21 cellular contexts compared by ENCODE assay signal in genomic region chr20:45958593-45958992, GRCh38. TPM values are rescaled to one million over a fixed set of nuclear protein-coding genes. Genes with fewer than 3 reads are reported as not detected.
DNase-seq lines count a peak whose midpoint lies in the region; ATAC-seq and TF ChIP-seq lines count a peak whose summit lies in the region.
"Had no signal": no experiment of that assay in that cellular context is flagged by ENCODE, and none has a peak within 500 bp of the region (broad histone marks: within the 10 kb centered on the region; RNA-seq: fewer than 3 reads in every experiment).

No MANE protein-coding gene starts in this region.

- DNase-seq in left ventricle myocardium superior (peak; percentile 5), left cardiac atrium (no peak), WTC11 (ENCODE audit: low spot score) (no peak), mesenteric fat pad (ENCODE audit: low spot score) (peak; percentile 28), upper lobe of right lung (peak; percentile 5), psoas muscle (no peak)
- DNase-seq: CD4-positive, alpha-beta memory T cell; DMS153; GF-D8; GM23248; HCEC 1CT; KBM-7; NCI-H1694 treated with DMSO at 0.1 percent for 48 hours; NCI-H2107; NCI-H510A treated with DMSO at 0.1 percent for 48 hours; NCI-H774; SIG-M5 had no signal

- H3K27me3 ChIP-seq in upper lobe of right lung (no peaks in the 10 kb centered on the region), psoas muscle (ENCODE audit: insufficient read depth in 3 of 3, low read length in 2 of 3) (no peaks in the 10 kb centered on the region)

- ATAC-seq in left ventricle myocardium superior = no peak
- no peak for ATAC-seq in left cardiac atrium
- ATAC-seq in WTC11 = no peak
- no peak for ATAC-seq in upper lobe of right lung
- ATAC-seq in esophagus mucosa = no peak
- no peak for ATAC-seq in psoas muscle
- ATAC-seq: A549 had no signal

- CTCF ChIA-PET in WTC11 (lab: Charles Lee) = interaction anchor here (0.7 to 3.0 kb wide), 2 partner anchors 11 to 405 kb away, joined by 3 to 14 read pairs; no protein-coding TSS in a partner anchor

- H3K4me1 Mint-ChIP-seq in WTC11 = no peaks in the 10 kb centered on the region

- no peak overlapping the region for H3K27ac Mint-ChIP-seq in WTC11

- no peak overlapping the region for H3K4me3 Mint-ChIP-seq in WTC11
- H3K4me3 Mint-ChIP-seq: CD4-positive, alpha-beta memory T cell had no signal

- no peaks in the 10 kb centered on the region for H3K9me3 ChIP-seq in upper lobe of right lung
- no peaks in the 10 kb centered on the region for H3K9me3 ChIP-seq in psoas muscle

- H3K4me3 ChIP-seq in upper lobe of right lung (no peak overlapping the region), psoas muscle (no peak overlapping the region)
- H3K4me3 ChIP-seq: A549, GM23248 had no signal

- POLR2A ChIA-PET in WTC11 (lab: Charles Lee) = no interaction called here

- peaks cover 37% of the 10 kb centered on the region for H3K36me3 Mint-ChIP-seq in WTC11

- peaks cover 90% of the 10 kb centered on the region for H3K36me3 ChIP-seq in upper lobe of right lung
- H3K36me3 ChIP-seq in psoas muscle (ENCODE audit: insufficient read depth in 1 of 2, low read depth in 1 of 2) = peaks cover 20 to 90% of the 10 kb centered on the region in 2 donors

- TF ChIP-seq CTCF in WTC11 (IDR thresholded peaks at IDR 0.05) (no peak), upper lobe of right lung (IDR thresholded peaks at IDR 0.05) (no peak), psoas muscle (IDR thresholded peaks at IDR 0.05) (no peak)

- no peaks in the 10 kb centered on the region for H3K27me3 Mint-ChIP-seq in WTC11 (ENCODE audit: low read depth)
- H3K27me3 Mint-ChIP-seq: CD4-positive, alpha-beta memory T cell had no signal

- intact Hi-C loops in left ventricle myocardium superior (cut with micrococcal nuclease) (no loop called here), left cardiac atrium (cut with DNase I) (loop anchor here in 1 of 2 donors (10.0 kb wide), 1 partner anchor 134 kb away; the partner anchor contains the start of gene TNNC2), upper lobe of right lung (cut with DNase I) (no loop called here), psoas muscle (cut with DNase I) (loop anchor here in 1 of 2 donors (5.0 kb wide), 1 partner anchor 136 kb away; no protein-coding TSS in a partner anchor)

- 96 to 98% (median 98%) methylated on average over 4 of the region's 4 CpGs for WGBS in psoas muscle, 3 donors

- H3K4me1 ChIP-seq in upper lobe of right lung (no peaks in the 10 kb centered on the region), psoas muscle (no peaks in the 10 kb centered on the region)
- H3K4me1 ChIP-seq: A549 had no signal

- no peaks in the 10 kb centered on the region for H3K9me3 Mint-ChIP-seq in WTC11
- H3K9me3 Mint-ChIP-seq: CD4-positive, alpha-beta memory T cell had no signal

- H3K27ac ChIP-seq in upper lobe of right lung = no peak overlapping the region
- no peak overlapping the region for H3K27ac ChIP-seq in psoas muscle
- H3K27ac ChIP-seq: A549, GM23248 had no signal

TF ChIP-seq in WTC11, 78 proteins besides CTCF, POLR2A, EP300 and RAD21:
- TF ChIP-seq EMX1 (CRISPR knock-in tag; IDR thresholded peaks at IDR 0.05) = no peak
- no peak for TF ChIP-seq FOXP1 (CRISPR knock-in tag; IDR thresholded peaks at IDR 0.05; ENCODE audit: borderline replicate concordance)
- TF ChIP-seq NFATC4 (CRISPR knock-in tag; IDR thresholded peaks at IDR 0.05) = no peak
- 0 out of 2 replicates have a peak, but pooled peaks have one; percentile 16 for TF ChIP-seq GTF2I (CRISPR knock-in tag; conservative IDR thresholded peaks at IDR 0.05)
- no peak for TF ChIP-seq CREB1 (CRISPR knock-in tag; IDR thresholded peaks at IDR 0.05)

RNA-seq across cellular contexts. Expression of gene ZNF335, which starts 13.4 kb away (rescaled TPM):
- total RNA-seq in left ventricle myocardium superior = 10.0 TPM
- total RNA-seq in left cardiac atrium = 1 to 10 TPM; 9.1 to 9.8 TPM
- total RNA-seq in WTC11 (2021) = 16.3 to 20.0 TPM (median 16.4 TPM) in 3 replicates
- total RNA-seq in mesenteric fat pad = 17.1 TPM
- 19.1 TPM for total RNA-seq in upper lobe of right lung
- 9.6 TPM for total RNA-seq in esophagus mucosa
- total RNA-seq in psoas muscle = 10 to 100 TPM; 10.2 to 11.5 (median 10.9) TPM
- polyA plus RNA-seq in psoas muscle = 1 to 10 TPM; 6.9 to 9.0 (median 7.2) TPM

RNA-seq across cellular contexts. Expression of gene PCIF1, which starts 24.1 kb away (rescaled TPM):
- total RNA-seq in left ventricle myocardium superior (26.2 TPM), left cardiac atrium (10 to 100 TPM; 23.1 to 27.6 TPM), WTC11 (2021) (37.7 to 42.2 TPM (median 39.4 TPM) in 3 replicates), mesenteric fat pad (27.1 TPM), upper lobe of right lung (43.1 TPM), esophagus mucosa (19.0 TPM), psoas muscle (10 to 100 TPM; 24.7 to 46.7 (median 32.0) TPM)
- 10 to 100 TPM; 26.0 to 41.3 (median 29.7) TPM for polyA plus RNA-seq in psoas muscle

RNA-seq across cellular contexts. Expression of gene PLTP, which starts 46.6 kb away (rescaled TPM):
- total RNA-seq in left ventricle myocardium superior = 97.7 TPM
- total RNA-seq in left cardiac atrium = 100 to 1,000 TPM in 1 of 2 donors, 10 to 100 TPM in 1; 86.4 to 397 TPM
- total RNA-seq in WTC11 (2021) = 109 to 135 TPM (median 133 TPM) in 3 replicates
- 373 TPM for total RNA-seq in mesenteric fat pad
- 65.9 TPM for total RNA-seq in upper lobe of right lung
- 46.7 TPM for total RNA-seq in esophagus mucosa
- total RNA-seq in psoas muscle = 10 to 100 TPM; 19.0 to 38.0 (median 33.9) TPM
- 10 to 100 TPM in 2 of 3 donors, 1 to 10 TPM in 1; 7.9 to 14.4 (median 13.1) TPM for polyA plus RNA-seq in psoas muscle

RNA-seq across cellular contexts. Expression of gene MMP9, which starts 50.1 kb away (rescaled TPM):
- 0.64 TPM for total RNA-seq in left ventricle myocardium superior
- 1 to 10 TPM; 1.1 to 1.4 TPM for total RNA-seq in left cardiac atrium
- total RNA-seq in WTC11 (2021) = 5.8 to 7.1 TPM (median 5.8 TPM) in 3 replicates
- 18.3 TPM for total RNA-seq in mesenteric fat pad
- total RNA-seq in upper lobe of right lung = 5.5 TPM
- 3.3 TPM for total RNA-seq in esophagus mucosa
- 1 to 10 TPM in 1 of 4 donors, under 1 TPM in 3; 0.30 to 1.2 (median 0.53) TPM for total RNA-seq in psoas muscle
- polyA plus RNA-seq in psoas muscle = under 1 TPM; 0.07 to 0.20 (median 0.19) TPM
- total RNA-seq: GM23248, OCI-LY7 had no signal
- polyA plus RNA-seq: BJ; CD4-positive, alpha-beta memory T cell had no signal

Comparison
In these comparisons a context has a peak if more than half of its experiments do, and no peak if none do; other contexts are left out.
1. DNase-seq: peak in left ventricle myocardium superior (single experiment), mesenteric fat pad (single experiment) and upper lobe of right lung (single experiment); none in left cardiac atrium (single experiment), WTC11 (single experiment) and psoas muscle (0 of 2).